In genomic region chr6:36832313-36832712, GRCh38 we compare ENCODE assay signal across 1 cellular context.
TF ChIP-seq lines count a peak whose summit lies in the region.

No MANE protein-coding gene starts in this region.

TF ChIP-seq in GM12878, 131 proteins besides CTCF, POLR2A, EP300 and RAD21 (continued from another document):
- no peak for TF ChIP-seq SIN3A (IDR thresholded peaks at IDR 0.05; ENCODE audit: low read depth, low read length)
